8 cellular contexts compared by ENCODE assay signal in genomic region chr2:95206086-95206485, GRCh38. TPM values are rescaled to one million over a fixed set of nuclear protein-coding genes. Genes with fewer than 3 reads are reported as not detected.
DNase-seq lines count a peak whose midpoint lies in the region; ATAC-seq, FAIRE-seq and TF ChIP-seq lines count a peak whose summit lies in the region.

No MANE protein-coding gene starts in this region.

- no peak overlapping the region for H4K8ac ChIP-seq in H1 (ENCODE audit: extremely low read depth, insufficient read depth, low read length)

- no peak overlapping the region for H4K5ac ChIP-seq in H1 (ENCODE audit: insufficient read length, low read depth, low read length)

- 0 out of 2 replicates have a peak, but pooled peaks cover 2% of the 10 kb centered on the region for H3K79me1 ChIP-seq in H1 (ENCODE audit: low read depth, low read length)

- no peak overlapping the region for H2BK20ac ChIP-seq in H1 (ENCODE audit: low read length)

- POLR2A ChIA-PET in H1 (lab: Charles Lee; ENCODE audit: partially characterized antibody), result interaction anchor here (1.0 to 1.4 kb wide), 3 partner anchors 18 to 127 kb away, joined by 3 read pairs; no protein-coding TSS in a partner anchor

- no peaks in the 10 kb centered on the region for H3F3A ChIP-seq in DOHH2 (ENCODE audit: control insufficient read depth, insufficient read depth)

- H3K9me2 ChIP-seq in DOHH2 (replicated peaks; ENCODE audit: control insufficient read depth, low read length), result no peaks in the 10 kb centered on the region

- no peak for FAIRE-seq in H1 (lab: Jason Lieb, UNC)
- no peak for FAIRE-seq in GM12892 (lab: Jason Lieb, UNC)

- DNase-seq in NCI-H146 treated with DMSO at 0.1 percent for 48 hours (lab: John Stamatoyannopoulos, UW; ENCODE audit: unreplicated experiment) (peak; percentile 8), H1 (ENCODE audit: low read depth in 1 of 2, low spot score in 2 of 2) (no peak), GM12892 (ENCODE audit: insufficient read length) (no peak), NCI-H1930 (lab: John Stamatoyannopoulos, UW) (no peak)
- no peak for DNase-seq in effector CD4-positive, alpha-beta T cell

- no peak overlapping the region for H3K23ac ChIP-seq in H1 (ENCODE audit: insufficient read length)

- 23% methylated on average over 10 of the region's 10 CpGs; no CpG with 5 or more reads in 1 of the 2 experiments for WGBS in H1 (ENCODE audit: extremely low coverage in 1 of 2, insufficient coverage in 1 of 2, insufficient read length in 1 of 2, insufficient replicate concordance in 2 of 2, low coverage in 1 of 2, low lambda C conversion rate in 2 of 2, missing lambda C conversion rate in 1 of 2), 2 experiments

- CTCF ChIA-PET in H1 (lab: Charles Lee; ENCODE audit: partially characterized antibody), result interaction anchor here (0.8 to 1.7 kb wide), 5 partner anchors 12 to 84 kb away, joined by 3 to 4 read pairs (median 3); partner anchors contain the start of gene MRPS5

- TF ChIP-seq CTCF in DOHH2 (IDR thresholded peaks at IDR 0.05; ENCODE audit: low read depth, low read length, poor library complexity, severe bottlenecking) (no peak), H1 (IDR thresholded peaks at IDR 0.05; ENCODE audit: control extremely low read depth in 1 of 3, insufficient read depth in 1 of 3, low read depth in 1 of 3, low read length in 3 of 3) (no peak)

- H2BK120ac ChIP-seq in H1 (replicated peaks; ENCODE audit: low read depth, low read length), result no peak overlapping the region

- no peak overlapping the region for H3K18ac ChIP-seq in H1 (ENCODE audit: extremely low read depth, low read length)

- H3K23me2 ChIP-seq in H1 (ENCODE audit: low read depth, low read length), result peaks cover 6% of the 10 kb centered on the region; the same call in 1 of the 2 replicates

- no peak overlapping the region for H3K9ac ChIP-seq in H1 (replicated peaks in 1 of 4; ENCODE audit: extremely low read depth in 1 of 4, low read depth in 3 of 4, low read length in 3 of 4)

- no peak overlapping the region for H2BK12ac ChIP-seq in H1 (ENCODE audit: low read depth, low read length)

- H3K4me2 ChIP-seq in DOHH2 (ENCODE audit: low read length) (peak overlapping the region; percentile 71), H1 (ENCODE audit: insufficient read depth in 1 of 2, low read depth in 2 of 2, low read length in 2 of 2) (peak overlapping the region; percentile 64 to 77)

- H4K20me1 ChIP-seq in DOHH2 (ENCODE audit: control insufficient read depth, insufficient read depth, low read depth, low read length), result no peaks in the 10 kb centered on the region
- H4K20me1 ChIP-seq in H1 (replicated peaks in 1 of 2; ENCODE audit: control insufficient read depth in 1 of 2, insufficient read depth in 2 of 2, low read length in 2 of 2), result no peaks in the 10 kb centered on the region

- no peak for TF ChIP-seq EP300 in H1 (IDR thresholded peaks at IDR 0.05; ENCODE audit: borderline replicate concordance in 1 of 2, low read depth in 2 of 2, low read length in 2 of 2)

- no peak overlapping the region for H3K14ac ChIP-seq in H1 (ENCODE audit: insufficient read length)

- no peak overlapping the region for H2BK5ac ChIP-seq in H1 (ENCODE audit: low read depth, low read length)

- no peak overlapping the region for H2AK5ac ChIP-seq in H1 (ENCODE audit: low read depth, low read length)

- H3K27me3 ChIP-seq in DOHH2 (ENCODE audit: control insufficient read depth, low read length) (no peaks in the 10 kb centered on the region), H1 (replicated peaks in 1 of 4; ENCODE audit: control insufficient read depth in 3 of 4, extremely low read depth in 1 of 4, insufficient read depth in 3 of 4, low read length in 3 of 4) (peaks cover 0 to 10% (median 0%) of the 10 kb centered on the region in 4 experiments; a peak in 3 of 7 replicates), neuron (ENCODE audit: insufficient read depth, low read length) (no peaks in the 10 kb centered on the region)

- H3K9me3 ChIP-seq in DOHH2 (ENCODE audit: control insufficient read depth, insufficient read depth, low read length) (peaks cover 10% of the 10 kb centered on the region; the same call in 1 of the 2 replicates), H1 (ENCODE audit: insufficient read depth in 2 of 2, low read depth in 1 of 2, low read length in 1 of 2) (peaks cover 19 to 24% of the 10 kb centered on the region in 2 experiments), neuron (ENCODE audit: low read length) (peaks cover 24% of the 10 kb centered on the region)

- H3K36me3 ChIP-seq in DOHH2 (ENCODE audit: control insufficient read depth, low read length) (peaks cover 2% of the 10 kb centered on the region), H1 (ENCODE audit: control insufficient read depth in 2 of 4, insufficient read depth in 4 of 4, low read length in 3 of 4) (peaks cover 0 to 23% (median 8%) of the 10 kb centered on the region in 4 experiments; a peak in 5 of 8 replicates), neuron (ENCODE audit: insufficient read depth, low read length) (peaks cover 21% of the 10 kb centered on the region)

- H3K4me1 ChIP-seq in DOHH2 (ENCODE audit: control insufficient read depth, low read length) (peaks cover 14% of the 10 kb centered on the region), H1 (replicated peaks in 1 of 4; ENCODE audit: control insufficient read depth in 3 of 4, insufficient read depth in 4 of 4, low read length in 3 of 4) (peaks cover 0 to 4% (median 2%) of the 10 kb centered on the region in 4 experiments; a peak in 2 of 7 replicates), neuron (ENCODE audit: insufficient read depth, low read length) (peaks cover 4% of the 10 kb centered on the region)

- H3K56ac ChIP-seq in H1 (replicated peaks; ENCODE audit: insufficient read length, low read depth, low read length), result no peak overlapping the region

- no peak overlapping the region for H4K91ac ChIP-seq in H1 (replicated peaks; ENCODE audit: insufficient read length, low read length)

- no peak overlapping the region for H3K4ac ChIP-seq in H1 (replicated peaks; ENCODE audit: insufficient read length, low read depth, low read length)

- TF ChIP-seq POLR2A in H1 (IDR thresholded peaks at IDR 0.05; ENCODE audit: control extremely low read depth in 1 of 2, low read depth in 2 of 2, low read length in 2 of 2) (no peak), GM12892 (IDR thresholded peaks at IDR 0.05; ENCODE audit: low read depth, low read length) (no peak)

- H2BK15ac ChIP-seq in H1 (ENCODE audit: low read length), result no peak overlapping the region

- H3K27ac ChIP-seq in DOHH2 (ENCODE audit: low read depth, low read length) (no peak overlapping the region), H1 (ENCODE audit: low read depth, low read length) (no peak overlapping the region)

- peak overlapping the region; percentile 89 for H3K4me3 ChIP-seq in DOHH2 (ENCODE audit: low read length)
- peak overlapping the region; percentile 7 to 88 (median 76); a peak in 5 of 8 replicates for H3K4me3 ChIP-seq in H1 (ENCODE audit: extremely low read depth in 1 of 4, insufficient read depth in 2 of 4, low read depth in 3 of 4, low read length in 4 of 4)
- H3K4me3 ChIP-seq in neuron (ENCODE audit: low read length), result peak overlapping the region; percentile 81

- H3K79me2 ChIP-seq in DOHH2 (ENCODE audit: control insufficient read depth, low read length) (no peaks in the 10 kb centered on the region; the same call in 1 of the 2 replicates), H1 (ENCODE audit: control insufficient read depth in 1 of 2, insufficient read depth in 2 of 2, low read length in 2 of 2) (peaks cover 2 to 4% of the 10 kb centered on the region in 2 experiments; a peak in 2 of 4 replicates)

- no peak for TF ChIP-seq RAD21 in H1 (IDR thresholded peaks at IDR 0.05 in 1 of 2, conservative IDR thresholded peaks at IDR 0.05 in 1 of 2; ENCODE audit: low read depth in 2 of 2, low read length in 2 of 2)

- ATAC-seq in HG03457 (IDR thresholded peaks at IDR 0.05; ENCODE audit: unreplicated experiment), result no peak

- H2AFZ ChIP-seq in H1 (ENCODE audit: low read length), result no peak overlapping the region
- H2AFZ ChIP-seq in neuron (ENCODE audit: low read depth, low read length), result peak overlapping the region; percentile 95

TF ChIP-seq in H1, 55 proteins besides CTCF, POLR2A, EP300 and RAD21 (continues in another document):
- no peak for TF ChIP-seq SP2 (IDR thresholded peaks at IDR 0.05; ENCODE audit: low read length)
- TF ChIP-seq KDM1A (IDR thresholded peaks at IDR 0.05; ENCODE audit: borderline replicate concordance, low read length), result no peak

RNA-seq across cellular contexts. Expression of gene ZNF892, which starts 1.2 kb away (rescaled TPM):
- total RNA-seq in H1 (2021; fragmentation: NEBNext Ultra II Directional; extraction: Animal tissue kit (Norgen Biotek cat#: 25700)), result 10.7 and 10.8 TPM in 2 replicates
- 1.4 and 1.5 TPM in 2 replicates for polyA plus RNA-seq in H1 (2011; rRNA removed)
- 2.5 TPM for polyA plus RNA-seq in H1 (2011; cell fraction: cytosol; rRNA removed)
- polyA plus RNA-seq in H1 (2011; cell fraction: nucleus; rRNA removed), result 3.3 TPM
- polyA plus RNA-seq in H1 (2012, experiment 1 of 2), result 1.3 to 2.5 TPM (median 1.6 TPM) in 4 replicates
- polyA plus RNA-seq in H1 (2012, experiment 2 of 2), result 0.12 TPM
- 2.7 TPM for polyA plus RNA-seq in H1 (2013, experiment 1 of 2)
- 2.3 TPM for polyA plus RNA-seq in H1 (2013, experiment 2 of 2)
- 12.8 and 19.4 TPM in 2 replicates for polyA minus RNA-seq in H1 (2011; rRNA and poly(A)+ RNA removed)
- 12.3 TPM for polyA minus RNA-seq in H1 (2011; cell fraction: cytosol; rRNA and poly(A)+ RNA removed)
- 18.1 TPM for polyA minus RNA-seq in H1 (2011; cell fraction: nucleus; rRNA and poly(A)+ RNA removed)
- polyA plus RNA-seq in GM12892 (2012; ENCODE audit: missing spikeins), result 1.4 TPM

RNA-seq across cellular contexts. Expression of gene ZNF2, which starts 40.5 kb away (rescaled TPM):
- total RNA-seq in H1 (2021; fragmentation: NEBNext Ultra II Directional; extraction: Animal tissue kit (Norgen Biotek cat#: 25700)), result 2.9 and 3.0 TPM in 2 replicates
- 0.93 and 1.3 TPM in 2 replicates for polyA plus RNA-seq in H1 (2011; rRNA removed)
- polyA plus RNA-seq in H1 (2011; cell fraction: cytosol; rRNA removed), result 1.1 TPM
- 1.4 TPM for polyA plus RNA-seq in H1 (2011; cell fraction: nucleus; rRNA removed)
- 1.1 to 1.5 TPM (median 1.4 TPM) in 4 replicates for polyA plus RNA-seq in H1 (2012, experiment 1 of 2)
- 0.33 TPM for polyA plus RNA-seq in H1 (2012, experiment 2 of 2)
- polyA plus RNA-seq in H1 (2013, experiment 1 of 2), result 1.4 TPM
- polyA plus RNA-seq in H1 (2013, experiment 2 of 2), result 1.5 TPM
- polyA minus RNA-seq in H1 (2011; rRNA and poly(A)+ RNA removed), result 3.1 and 3.6 TPM in 2 replicates
- 2.1 TPM for polyA minus RNA-seq in H1 (2011; cell fraction: cytosol; rRNA and poly(A)+ RNA removed)
- polyA minus RNA-seq in H1 (2011; cell fraction: nucleus; rRNA and poly(A)+ RNA removed), result 1.9 TPM
- polyA plus RNA-seq in GM12892 (2012; ENCODE audit: missing spikeins), result 2.2 TPM

RNA-seq across cellular contexts. Expression of gene ZNF514, which starts 46.4 kb away (rescaled TPM):
- total RNA-seq in H1 (2021; fragmentation: NEBNext Ultra II Directional; extraction: Animal tissue kit (Norgen Biotek cat#: 25700)), result 12.1 and 13.3 TPM in 2 replicates
- polyA plus RNA-seq in H1 (2011; rRNA removed), result 4.2 and 5.3 TPM in 2 replicates
- polyA plus RNA-seq in H1 (2011; cell fraction: cytosol; rRNA removed), result 9.1 TPM
- 12.2 TPM for polyA plus RNA-seq in H1 (2011; cell fraction: nucleus; rRNA removed)
- 10.5 to 14.9 TPM (median 11.1 TPM) in 4 replicates for polyA plus RNA-seq in H1 (2012, experiment 1 of 2)
- polyA plus RNA-seq in H1 (2012, experiment 2 of 2), result 0.79 TPM
- polyA plus RNA-seq in H1 (2013, experiment 1 of 2), result 10.8 TPM
- polyA plus RNA-seq in H1 (2013, experiment 2 of 2), result 9.2 TPM
- 5.4 and 7.5 TPM in 2 replicates for polyA minus RNA-seq in H1 (2011; rRNA and poly(A)+ RNA removed)
- 8.2 TPM for polyA minus RNA-seq in H1 (2011; cell fraction: cytosol; rRNA and poly(A)+ RNA removed)
- 19.7 TPM for polyA minus RNA-seq in H1 (2011; cell fraction: nucleus; rRNA and poly(A)+ RNA removed)
- 7.1 TPM for polyA plus RNA-seq in GM12892 (2012; ENCODE audit: missing spikeins)
